In genomic region chr4:61160484-61160883, GRCh38 we compare ENCODE assay signal across 18 cellular contexts. TPM values are rescaled to one million over a fixed set of nuclear protein-coding genes. Genes with fewer than 3 reads are reported as not detected.
DNase-seq lines count a peak whose midpoint lies in the region; ATAC-seq and TF ChIP-seq lines count a peak whose summit lies in the region.
"Had no signal": no experiment of that assay in that cellular context is flagged by ENCODE, and none has a peak within 500 bp of the region (broad histone marks: within the 10 kb centered on the region; RNA-seq: fewer than 3 reads in every experiment).

No MANE protein-coding gene starts in this region.

- H3K36me3 Mint-ChIP-seq in WTC11: no peaks in the 10 kb centered on the region
- H3K36me3 Mint-ChIP-seq in activated T-cell treated with anti-CD3 and anti-CD28 coated beads, Interleukin-2, amount 50 U/mL, for 4 hours (ENCODE audit: insufficient read depth): no peaks in the 10 kb centered on the region
- H3K36me3 Mint-ChIP-seq: CD14-positive monocyte; CD4-positive, alpha-beta memory T cell; CD4-positive, CD25-positive, alpha-beta regulatory T cell; CD8-positive, alpha-beta memory T cell had no signal

- no peak overlapping the region for H3K4me3 ChIP-seq in mesendoderm (ENCODE audit: low read length)
- H3K4me3 ChIP-seq: BLaER1 had no signal

- no peak overlapping the region for H4K8ac ChIP-seq in mesendoderm (ENCODE audit: low read depth, low read length)

- H3K4me2 ChIP-seq in mesendoderm (ENCODE audit: low read length): no peak overlapping the region
- H3K4me2 ChIP-seq: BLaER1 had no signal

- H3K27ac Mint-ChIP-seq in WTC11: no peak overlapping the region; the same call in 1 of the 2 replicates
- H3K27ac Mint-ChIP-seq: CD14-positive monocyte; CD8-positive, alpha-beta memory T cell had no signal

- no peak overlapping the region for H2BK5ac ChIP-seq in mesendoderm (ENCODE audit: low read length)

- POLR2A ChIA-PET in WTC11 (lab: Charles Lee): no interaction called here

- no peak overlapping the region for H2AK5ac ChIP-seq in mesendoderm (ENCODE audit: low read length)

- CTCF ChIA-PET in WTC11 (lab: Charles Lee): no interaction called here

- DNase-seq in WTC11 (ENCODE audit: low spot score) (no peak), mesendoderm (peak; percentile 54), D341Med (ENCODE audit: low spot score) (no peak)
- DNase-seq in NK-92 treated with Interleukin-12 subunit alpha and Interleukin-12 subunit beta, amount 100 ng/mL, for 24 hours (lab: John Stamatoyannopoulos, UW): no peak
- no peak for DNase-seq in activated T-cell treated with anti-CD3 and anti-CD28 coated beads, Interleukin-2, amount 50 U/mL, for 4 hours
- DNase-seq: 8988T; ACHN; BE2C; C1 segment of cervical spinal cord; CD4-positive, alpha-beta memory T cell; CD4-positive, CD25-positive, alpha-beta regulatory T cell; CD8-positive, alpha-beta memory T cell; COR-L47; DMS79 treated with DMSO at 0.1 percent for 48 hours; GF-D8 had no signal

- H3K9me3 Mint-ChIP-seq in WTC11: no peaks in the 10 kb centered on the region
- H3K9me3 Mint-ChIP-seq in activated T-cell treated with anti-CD3 and anti-CD28 coated beads, Interleukin-2, amount 50 U/mL, for 4 hours: peaks cover 4% of the 10 kb centered on the region

- H3K79me1 ChIP-seq in mesendoderm (ENCODE audit: low read length): no peaks in the 10 kb centered on the region

- no peak overlapping the region for H4K5ac ChIP-seq in mesendoderm (ENCODE audit: low read length)

- H3K18ac ChIP-seq in mesendoderm (ENCODE audit: low read length): no peak overlapping the region

- H3K4me3 Mint-ChIP-seq in WTC11: no peak overlapping the region
- H3K4me3 Mint-ChIP-seq in activated T-cell treated with anti-CD3 and anti-CD28 coated beads, Interleukin-2, amount 50 U/mL, for 4 hours: no peak overlapping the region
- H3K4me3 Mint-ChIP-seq: CD14-positive monocyte; CD4-positive, alpha-beta memory T cell; CD4-positive, CD25-positive, alpha-beta regulatory T cell; CD8-positive, alpha-beta memory T cell had no signal

- peak; percentile 59 for ATAC-seq in WTC11
- no peak for ATAC-seq in activated T-cell treated with anti-CD3 and anti-CD28 coated beads, Interleukin-2, amount 50 U/mL, for 4 hours

- H3K4me1 ChIP-seq in mesendoderm (ENCODE audit: control insufficient read depth, low read depth, low read length): no peaks in the 10 kb centered on the region
- H3K4me1 ChIP-seq: BE2C, BLaER1 had no signal

- H3K4me1 Mint-ChIP-seq in WTC11: peaks cover 19% of the 10 kb centered on the region
- no peaks in the 10 kb centered on the region for H3K4me1 Mint-ChIP-seq in activated T-cell treated with anti-CD3 and anti-CD28 coated beads, Interleukin-2, amount 50 U/mL, for 4 hours (ENCODE audit: low read depth)
- H3K4me1 Mint-ChIP-seq: CD14-positive monocyte; CD4-positive, alpha-beta memory T cell; CD4-positive, CD25-positive, alpha-beta regulatory T cell; CD8-positive, alpha-beta memory T cell had no signal

- no peak overlapping the region for H3K56ac ChIP-seq in mesendoderm (ENCODE audit: low read length)

- no peak overlapping the region for H2BK120ac ChIP-seq in mesendoderm (ENCODE audit: low read depth, low read length)

- TF ChIP-seq CTCF in WTC11 (IDR thresholded peaks at IDR 0.05): no peak

- H3K27me3 Mint-ChIP-seq in WTC11 (ENCODE audit: low read depth): no peaks in the 10 kb centered on the region
- H3K27me3 Mint-ChIP-seq in activated T-cell treated with anti-CD3 and anti-CD28 coated beads, Interleukin-2, amount 50 U/mL, for 4 hours (ENCODE audit: low read depth): no peaks in the 10 kb centered on the region
- H3K27me3 Mint-ChIP-seq: CD4-positive, alpha-beta memory T cell; CD4-positive, CD25-positive, alpha-beta regulatory T cell; CD8-positive, alpha-beta memory T cell had no signal

- no peaks in the 10 kb centered on the region for H3K27me3 ChIP-seq in mesendoderm (ENCODE audit: insufficient read depth, low read length, poor library complexity)
- H3K27me3 ChIP-seq: BE2C, BLaER1 had no signal

- no peak overlapping the region for H2BK15ac ChIP-seq in mesendoderm (replicated peaks; ENCODE audit: low read depth)

- no peak overlapping the region for H3K23ac ChIP-seq in mesendoderm (ENCODE audit: low read length)

- H3K4ac ChIP-seq in mesendoderm (ENCODE audit: low read depth, low read length): no peak overlapping the region

- WGBS in mesendoderm (ENCODE audit: extremely low coverage, insufficient coverage, low lambda C conversion rate): no CpG with 5 or more reads among the region's 2 CpGs

- no peaks in the 10 kb centered on the region for H3K36me3 ChIP-seq in mesendoderm (ENCODE audit: control insufficient read depth, insufficient read depth, low read length)
- H3K36me3 ChIP-seq: BE2C, BLaER1 had no signal

- no peaks in the 10 kb centered on the region for H3K79me2 ChIP-seq in mesendoderm (ENCODE audit: control insufficient read depth, insufficient read depth, low read length)

- no peak overlapping the region for H3K27ac ChIP-seq in mesendoderm (ENCODE audit: low read depth, low read length)
- H3K27ac ChIP-seq: BLaER1 had no signal

- H3K9ac ChIP-seq in mesendoderm (ENCODE audit: low read length): no peak overlapping the region
- H3K9ac ChIP-seq: BLaER1 had no signal

TF ChIP-seq in WTC11, 78 proteins besides CTCF, POLR2A, EP300 and RAD21 (continues in another document):
- TF ChIP-seq ZSCAN18 (CRISPR knock-in tag; IDR thresholded peaks at IDR 0.05): no peak
- TF ChIP-seq JAZF1 (CRISPR knock-in tag; IDR thresholded peaks at IDR 0.05): no peak
- no peak for TF ChIP-seq ZNF532 (CRISPR knock-in tag; IDR thresholded peaks at IDR 0.05; ENCODE audit: borderline replicate concordance)
- no peak for TF ChIP-seq GABPB1 (CRISPR knock-in tag; IDR thresholded peaks at IDR 0.05)
- no peak for TF ChIP-seq TEAD4 (CRISPR knock-in tag; IDR thresholded peaks at IDR 0.05)
- no peak for TF ChIP-seq TCF7 (CRISPR knock-in tag; IDR thresholded peaks at IDR 0.05; ENCODE audit: low read depth)
- no peak for TF ChIP-seq TEAD1 (CRISPR knock-in tag; IDR thresholded peaks at IDR 0.05)
- no peak for TF ChIP-seq SP1 (CRISPR knock-in tag; conservative IDR thresholded peaks at IDR 0.05)
- TF ChIP-seq ATF1 (CRISPR knock-in tag; IDR thresholded peaks at IDR 0.05): no peak
- TF ChIP-seq FOXK1 (CRISPR knock-in tag; IDR thresholded peaks at IDR 0.05): no peak
- TF ChIP-seq MLX (CRISPR knock-in tag; IDR thresholded peaks at IDR 0.05): no peak

RNA-seq across cellular contexts. Expression of gene ADGRL3, which starts 39.6 kb away (rescaled TPM):
- total RNA-seq in WTC11 (2021): 8.7 to 9.8 TPM (median 9.7 TPM) in 3 replicates
- polyA plus RNA-seq in mesendoderm (2013, experiment 1 of 2): 7.1 TPM
- 7.2 TPM for polyA plus RNA-seq in mesendoderm (2013, experiment 2 of 2)
- total RNA-seq in activated T-cell treated with anti-CD3 and anti-CD28 coated beads, Interleukin-2, amount 50 U/mL, for 4 hours: not detected
- total RNA-seq: A673; CD4-positive, alpha-beta memory T cell; CD4-positive, CD25-positive, alpha-beta regulatory T cell; CD8-positive, alpha-beta memory T cell had no signal
- polyA plus RNA-seq: CD14-positive monocyte; CD4-positive, alpha-beta memory T cell; CD4-positive, CD25-positive, alpha-beta regulatory T cell; CD8-positive, alpha-beta memory T cell had no signal
